Comparison of ENCODE assay signal across 32 cellular contexts in genomic region chr17:58506354-58507080, GRCh38. TPM values are rescaled to one million over a fixed set of nuclear protein-coding genes. Genes with fewer than 3 reads are reported as not detected.
A peak's percentile ranks its signal among the peaks of the same experiment; 100 is the strongest.
DNase-seq lines count a peak whose midpoint lies in the region; ATAC-seq and TF ChIP-seq lines count a peak whose summit lies in the region.
"Had no signal": no experiment of that assay in that cellular context is flagged by ENCODE, and none has a peak within 500 bp of the region (broad histone marks: within the 10 kb centered on the region; RNA-seq: fewer than 3 reads in every experiment).

No MANE protein-coding gene starts in this region.

- POLR2A ChIA-PET in MCF 10A (lab: Yijun Ruan, JAX) = interaction anchor here (1.0 kb wide), 1 partner anchor 91 kb away, joined by 4 read pairs; no protein-coding TSS in a partner anchor

- H3K9ac ChIP-seq in mammary epithelial cell (ENCODE audit: insufficient read depth, low read length) = no peak overlapping the region

- dilution Hi-C loops in mammary epithelial cell (cut with HindIII; ENCODE audit: low sequenced_read_pairs) = no loop called here

- peak overlapping the region; percentile 89 for H3K27ac Mint-ChIP-seq in MCF 10A (ENCODE audit: low read depth, unreplicated experiment)
- peak overlapping the region; percentile 9 for H3K27ac Mint-ChIP-seq in T-helper 17 cell
- peak overlapping the region; percentile 85 for H3K27ac Mint-ChIP-seq in stimulated activated naive B cell treated with anti-CD40 and anti-IgM and Interleukin-4, amounts not matched to agents 10 μg/mL and 1 μg/mL and 100 μg/mL, for 72 hours
- H3K27ac Mint-ChIP-seq: activated naive CD8-positive, alpha-beta T cell treated with anti-CD3 and anti-CD28 coated beads, Interleukin-2, amount 10 ng/mL, durations not matched to agents 7 days and 5 days; activated T-cell treated with anti-CD3 and anti-CD28 coated beads, Interleukin-2, amount 50 U/mL, for 24 hours; natural killer cell treated with Interleukin-12 subunit alpha and Interleukin-12 subunit beta and Interleukin-15 and Interleukin-18, amount 100 ng/mL, for 72 hours had no signal

- H3K4me1 Mint-ChIP-seq in MCF 10A (ENCODE audit: insufficient read depth, unreplicated experiment) (peaks cover 3% of the 10 kb centered on the region), T-helper 17 cell (peaks cover 9% of the 10 kb centered on the region)
- H3K4me1 Mint-ChIP-seq in stimulated activated naive B cell treated with anti-CD40 and anti-IgM and Interleukin-4, amounts not matched to agents 10 μg/mL and 1 μg/mL and 100 μg/mL, for 72 hours = peaks cover 45 to 65% of the 10 kb centered on the region in 2 donors

- H3K4me3 Mint-ChIP-seq in MCF 10A (ENCODE audit: unreplicated experiment) (no peak overlapping the region), T-helper 17 cell (no peak overlapping the region)
- H3K4me3 Mint-ChIP-seq in stimulated activated naive B cell treated with anti-CD40 and anti-IgM and Interleukin-4, amounts not matched to agents 10 μg/mL and 1 μg/mL and 100 μg/mL, for 72 hours = no peak overlapping the region
- H3K4me3 Mint-ChIP-seq: activated naive CD8-positive, alpha-beta T cell treated with anti-CD3 and anti-CD28 coated beads, Interleukin-2, amount 10 ng/mL, durations not matched to agents 7 days and 5 days; activated T-cell treated with anti-CD3 and anti-CD28 coated beads, Interleukin-2, amount 50 U/mL, for 24 hours; CD4-positive, CD25-positive, alpha-beta regulatory T cell; natural killer cell treated with Interleukin-12 subunit alpha and Interleukin-12 subunit beta and Interleukin-15 and Interleukin-18, amount 100 ng/mL, for 72 hours had no signal

- H3K27ac ChIP-seq in mammary epithelial cell (ENCODE audit: insufficient read depth, low read depth, low read length) = no peak overlapping the region
- H3K27ac ChIP-seq in right lobe of liver = peak overlapping the region; percentile 76 to 85 (median 82)
- H3K27ac ChIP-seq: ovary, tibial artery had no signal

- no peaks in the 10 kb centered on the region for H3K27me3 ChIP-seq in mammary epithelial cell (ENCODE audit: insufficient read depth, low read length)
- no peaks in the 10 kb centered on the region for H3K27me3 ChIP-seq in right lobe of liver
- H3K27me3 ChIP-seq: left lung, ovary, tibial artery had no signal

- H3K4me2 ChIP-seq in mammary epithelial cell (ENCODE audit: insufficient read depth, low read depth, low read length) = no peak overlapping the region

- ATAC-seq in T-helper 17 cell (no peak), right lobe of liver (peak in 1 of 4 donors; percentile 1), sciatic nerve (no peak)
- no peak for ATAC-seq in stimulated activated naive B cell treated with anti-CD40 and anti-IgM and Interleukin-4, amounts not matched to agents 10 μg/mL and 1 μg/mL and 100 μg/mL, for 72 hours (replicated peaks)
- ATAC-seq: esophagus mucosa; left lung; mucosa of descending colon; natural killer cell treated with Interleukin-12 subunit alpha and Interleukin-12 subunit beta and Interleukin-15 and Interleukin-18, amount 100 ng/mL, for 72 hours; Panc1 had no signal

- H3K36me3 ChIP-seq in mammary epithelial cell (ENCODE audit: insufficient read depth, low read length) = peaks cover 28% of the 10 kb centered on the region
- peaks cover 5 to 100% (median 52%) of the 10 kb centered on the region in 4 donors for H3K36me3 ChIP-seq in right lobe of liver
- H3K36me3 ChIP-seq: ovary had no signal

- H4K20me1 ChIP-seq in mammary epithelial cell (ENCODE audit: insufficient read depth, low read length) = no peaks in the 10 kb centered on the region

- intact Hi-C loops in MCF 10A (cut with micrococcal nuclease) (no loop called here), mammary epithelial cell (cut with micrococcal nuclease) (no loop called here), right lobe of liver (cut with DNase I) (no loop called here), sciatic nerve (cut with DNase I) (no loop called here)

- CTCF ChIA-PET in MCF 10A (lab: Yijun Ruan, JAX) = interaction anchor here (0.5 to 1.4 kb wide), 2 partner anchors 13 to 266 kb away, joined by 4 to 5 read pairs; no protein-coding TSS in a partner anchor
- CTCF ChIA-PET in mammary epithelial cell (lab: Charles Lee; ENCODE audit: low non-redundant PET) = no interaction called here

- no peak for TF ChIP-seq POLR2A in right lobe of liver (IDR thresholded peaks at IDR 0.05)

- WGBS in mammary epithelial cell (ENCODE audit: low coverage, missing lambda C conversion rate) = 87% methylated on average over 6 of the region's 7 CpGs
- 100% methylated on average over 2 of the region's 7 CpGs for WGBS in right lobe of liver (ENCODE audit: insufficient coverage, low coverage, low lambda C conversion rate, missing lambda C conversion rate)

- no peak overlapping the region for H2AFZ ChIP-seq in mammary epithelial cell (ENCODE audit: low read depth, low read length)

- in situ Hi-C loops in mammary epithelial cell (cut with MboI; ENCODE audit: low sequenced_read_pairs in 2 of 2) = loop anchor here in 1 of 2 donors (25.0 kb wide), 1 partner anchor 506 kb away; no protein-coding TSS in a partner anchor

- H3K4me1 ChIP-seq in mammary epithelial cell (ENCODE audit: insufficient read depth, low read length) (no peaks in the 10 kb centered on the region), right lobe of liver (peaks cover 0 to 38% (median 12%) of the 10 kb centered on the region in 4 donors)
- H3K4me1 ChIP-seq: tibial artery had no signal

- no peaks in the 10 kb centered on the region for H3K79me2 ChIP-seq in mammary epithelial cell (ENCODE audit: insufficient read depth, low read length)

- H3K4me3 ChIP-seq in mammary epithelial cell (replicated peaks in 1 of 3; ENCODE audit: insufficient read depth in 1 of 3, low read depth in 2 of 3, low read length in 3 of 3) (no peak overlapping the region), right lobe of liver (peak overlapping the region in 1 of 3 donors; percentile 8)
- H3K4me3 ChIP-seq: left lung, mucosa of descending colon, ovary, tibial artery had no signal

- DNase-seq in MCF 10A (ENCODE audit: unreplicated experiment) = no peak
- DNase-seq in mammary epithelial cell = no peak
- no peak for DNase-seq in T-helper 17 cell
- no peak for DNase-seq in right lobe of liver
- no peak for DNase-seq in stimulated activated naive B cell treated with anti-CD40 and anti-IgM and Interleukin-4, amounts not matched to agents 10 μg/mL and 1 μg/mL and 100 μg/mL, for 72 hours
- no peak for DNase-seq in DMS53 (lab: John Stamatoyannopoulos, UW)
- no peak for DNase-seq in sciatic nerve (ENCODE audit: low spot score)
- DNase-seq in activated CD4-positive, alpha-beta T cell treated with anti-CD3 and anti-CD28 coated beads, Interleukin-2, amount 50 U/mL, for 4 hours = no peak
- DNase-seq: activated CD4-positive, alpha-beta T cell treated with anti-CD3 and anti-CD28 coated beads for 48 hours; activated effector memory CD4-positive, alpha-beta T cell treated with anti-CD3 and anti-CD28 coated beads, Interleukin-2, amount 50 U/mL, for 16 hours; activated naive CD8-positive, alpha-beta T cell treated with anti-CD3 and anti-CD28 coated beads, Interleukin-2, amount 10 ng/mL, durations not matched to agents 7 days and 5 days; activated T-cell treated with anti-CD3 and anti-CD28 coated beads, Interleukin-2, amount 50 U/mL, for 24 hours; Calu3; CD4-positive, CD25-positive, alpha-beta regulatory T cell; DMS79 treated with DMSO at 0.1 percent for 48 hours; glutamatergic neuron; HCEC 1CT; Karpas-422; mucosa of descending colon; NCI-H1436; NCI-H2081 treated with DMSO at 0.1 percent for 48 hours; NCI-H446; NCI-H748 treated with DMSO at 0.1 percent for 48 hours; ovary; SHP77 treated with DMSO at 0.1 percent for 48 hours; small intestine; tibial artery had no signal

- no peak for TF ChIP-seq CTCF in MCF 10A (IDR thresholded peaks at IDR 0.05; ENCODE audit: unreplicated experiment)
- TF ChIP-seq CTCF in mammary epithelial cell (conservative IDR thresholded peaks at IDR 0.05 in 1 of 2, IDR thresholded peaks at IDR 0.05 in 1 of 2; ENCODE audit: extremely low read depth in 1 of 2, insufficient read depth in 1 of 2, low read depth in 1 of 2, low read length in 2 of 2) = no peak
- TF ChIP-seq CTCF in right lobe of liver (IDR thresholded peaks at IDR 0.05) = no peak

- no peaks in the 10 kb centered on the region for H3K27me3 Mint-ChIP-seq in MCF 10A (ENCODE audit: insufficient read depth, unreplicated experiment)
- H3K27me3 Mint-ChIP-seq in T-helper 17 cell = no peaks in the 10 kb centered on the region
- H3K27me3 Mint-ChIP-seq in stimulated activated naive B cell treated with anti-CD40 and anti-IgM and Interleukin-4, amounts not matched to agents 10 μg/mL and 1 μg/mL and 100 μg/mL, for 72 hours = no peaks in the 10 kb centered on the region
- H3K27me3 Mint-ChIP-seq: activated naive CD8-positive, alpha-beta T cell treated with anti-CD3 and anti-CD28 coated beads, Interleukin-2, amount 10 ng/mL, durations not matched to agents 7 days and 5 days; activated T-cell treated with anti-CD3 and anti-CD28 coated beads, Interleukin-2, amount 50 U/mL, for 24 hours; CD4-positive, CD25-positive, alpha-beta regulatory T cell; natural killer cell treated with Interleukin-12 subunit alpha and Interleukin-12 subunit beta and Interleukin-15 and Interleukin-18, amount 100 ng/mL, for 72 hours had no signal

- H3K9me3 Mint-ChIP-seq in MCF 10A (ENCODE audit: unreplicated experiment) = no peaks in the 10 kb centered on the region
- H3K9me3 Mint-ChIP-seq in stimulated activated naive B cell treated with anti-CD40 and anti-IgM and Interleukin-4, amounts not matched to agents 10 μg/mL and 1 μg/mL and 100 μg/mL, for 72 hours = no peaks in the 10 kb centered on the region
- H3K9me3 Mint-ChIP-seq: activated naive CD8-positive, alpha-beta T cell treated with anti-CD3 and anti-CD28 coated beads, Interleukin-2, amount 10 ng/mL, durations not matched to agents 7 days and 5 days; activated T-cell treated with anti-CD3 and anti-CD28 coated beads, Interleukin-2, amount 50 U/mL, for 24 hours; CD4-positive, CD25-positive, alpha-beta regulatory T cell; natural killer cell treated with Interleukin-12 subunit alpha and Interleukin-12 subunit beta and Interleukin-15 and Interleukin-18, amount 100 ng/mL, for 72 hours had no signal

- no TSS peak for BruUV-seq in MCF 10A (replicated peaks; lab: Mats Ljungman, UMichigan)
- BruUV-seq in mammary epithelial cell (replicated peaks; lab: Mats Ljungman, UMichigan) = no TSS peak

- peaks cover 72% of the 10 kb centered on the region for H3K36me3 Mint-ChIP-seq in MCF 10A (ENCODE audit: insufficient read depth, unreplicated experiment)
- peaks cover 12% of the 10 kb centered on the region for H3K36me3 Mint-ChIP-seq in T-helper 17 cell (ENCODE audit: low read depth)
- H3K36me3 Mint-ChIP-seq in stimulated activated naive B cell treated with anti-CD40 and anti-IgM and Interleukin-4, amounts not matched to agents 10 μg/mL and 1 μg/mL and 100 μg/mL, for 72 hours = peaks cover 65 to 80% of the 10 kb centered on the region in 2 donors

- H3K9me3 ChIP-seq in mammary epithelial cell (replicated peaks; ENCODE audit: insufficient read depth, low read length) (no peaks in the 10 kb centered on the region), T-helper 17 cell (ENCODE audit: control insufficient read depth, low read length, poor library complexity, severe bottlenecking) (no peaks in the 10 kb centered on the region), right lobe of liver (no peaks in the 10 kb centered on the region)
- H3K9me3 ChIP-seq: left lung, mucosa of descending colon, ovary, tibial artery had no signal

RNA-seq across cellular contexts. Expression of gene MTMR4, which starts 7.9 kb away (rescaled TPM):
- 33.5 and 38.1 TPM in 2 replicates for total RNA-seq in MCF 10A (2022)
- 10 to 100 TPM; 27.8 to 27.9 TPM for total RNA-seq in mammary epithelial cell
- 25.2 TPM for polyA plus RNA-seq in mammary epithelial cell
- 83.6 TPM for polyA minus RNA-seq in mammary epithelial cell
- 10 to 100 TPM; 36.6 to 41.3 TPM for total RNA-seq in T-helper 17 cell
- total RNA-seq in right lobe of liver = 100 to 1,000 TPM in 1 of 6 experiments, 10 to 100 TPM in 5; 46.4 to 101 (median 59.7) TPM
- total RNA-seq in sciatic nerve = 39.2 TPM

RNA-seq across cellular contexts. Expression of gene HSF5, which starts 18.3 kb away (rescaled TPM):
- total RNA-seq in MCF 10A (2022) (not detected in 2 replicates), mammary epithelial cell (under 1 TPM in 1 of 2 donors, not detected in 1; 0.17 TPM), T-helper 17 cell (1 to 10 TPM; 1.5 to 1.6 TPM), right lobe of liver (under 1 TPM in 5 of 6 experiments, not detected in 1; 0.06 to 0.18 (median 0.10) TPM), sciatic nerve (0.27 TPM)
- polyA plus RNA-seq in mammary epithelial cell = not detected
- not detected for polyA minus RNA-seq in mammary epithelial cell
- total RNA-seq: dermis microvascular lymphatic vessel endothelial cell, esophagus mucosa, ovary had no signal

Comparison
In these comparisons a context has a peak if more than half of its experiments do, and no peak if none do; other contexts are left out.
1. H3K27ac Mint-ChIP-seq: peak in every context shown above with its lines; median percentile 89 in MCF 10A; 85 in stimulated activated naive B cell treated with anti-CD40 and anti-IgM and Interleukin-4, amounts not matched to agents 10 μg/mL and 1 μg/mL and 100 μg/mL, for 72 hours; 9 in T-helper 17 cell.